In genomic region chr21:43064265-43064917, GRCh38 we compare ENCODE assay signal across 1 cellular context. TPM values are rescaled to one million over a fixed set of nuclear protein-coding genes. Genes with fewer than 3 reads are reported as not detected.
"Had no signal": no experiment of that assay in that cellular context is flagged by ENCODE, and none has a peak within 500 bp of the region (broad histone marks: within the 10 kb centered on the region; RNA-seq: fewer than 3 reads in every experiment).

No MANE protein-coding gene starts in this region.

RNA-seq across cellular contexts. Expression of gene CBS, which starts 11.2 kb away (rescaled TPM):
- polyA plus RNA-seq: naive thymus-derived CD4-positive, alpha-beta T cell had no signal
